ENCODE assay signal across 2 cellular contexts in the genomic region with DNA sequence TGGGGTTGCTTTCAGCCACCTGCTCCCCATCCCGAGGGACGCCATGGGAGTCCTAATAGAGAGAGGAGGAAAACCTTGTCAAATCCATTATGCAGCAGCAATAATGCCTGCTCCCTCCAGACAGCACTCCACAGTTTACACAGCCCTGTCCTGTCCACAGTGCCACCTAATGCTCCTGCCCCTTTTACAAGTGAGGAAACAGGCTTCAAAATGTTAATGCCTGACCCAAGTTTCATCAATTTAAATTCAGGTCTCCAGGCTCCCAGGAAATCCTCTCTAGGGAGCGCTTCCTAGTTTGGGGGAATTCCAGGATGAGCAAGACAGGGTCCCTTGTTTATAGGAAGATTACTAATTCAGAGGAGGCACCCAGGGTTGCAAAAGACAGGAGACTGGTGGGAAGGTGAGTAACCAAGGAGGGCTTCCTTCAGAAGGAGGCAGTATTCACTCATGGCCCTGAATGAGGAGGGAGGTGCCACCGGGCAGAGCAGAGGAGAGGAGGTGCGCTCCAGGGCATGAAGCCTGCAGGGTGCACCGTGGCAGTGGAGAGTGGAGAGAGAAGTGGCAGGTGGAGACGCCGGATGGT.
TF ChIP-seq lines count a peak whose summit lies in the region.

No MANE protein-coding gene starts in this region.

TF ChIP-seq in A549, 52 proteins besides CTCF, POLR2A, EP300 and RAD21:
- TF ChIP-seq ZFP36 (IDR thresholded peaks at IDR 0.05; ENCODE audit: borderline replicate concordance, partially characterized antibody) (peak; percentile 51), FOSL2 (IDR thresholded peaks at IDR 0.05) (no peak), FOSL2 (CRISPR knock-in tag; IDR thresholded peaks at IDR 0.05) (peak; percentile 50), HOXB5 (CRISPR knock-in tag; IDR thresholded peaks at IDR 0.05) (no peak), HOXB13 (CRISPR knock-in tag; IDR thresholded peaks at IDR 0.05; ENCODE audit: low read depth) (no peak), CEBPB (IDR thresholded peaks at IDR 0.05) (peak in 1 of 2 experiments; percentile 72; a peak in 2 of 4 replicates)

TF ChIP-seq in SK-N-SH, 30 proteins besides CTCF, POLR2A, EP300 and RAD21:
- TF ChIP-seq ELF1 (IDR thresholded peaks at IDR 0.05), result no peak
- TF ChIP-seq IRF3 (IDR thresholded peaks at IDR 0.05; ENCODE audit: low read depth, low read length), result no peak
- TF ChIP-seq POLR2AphosphoS5 (IDR thresholded peaks at IDR 0.05; ENCODE audit: low read depth, low read length), result no peak
- TF ChIP-seq CHD2 (IDR thresholded peaks at IDR 0.05; ENCODE audit: low read length, partially characterized antibody), result no peak
- no peak for TF ChIP-seq YY1 (IDR thresholded peaks at IDR 0.05; ENCODE audit: low read depth)
- TF ChIP-seq MEF2A (IDR thresholded peaks at IDR 0.05; ENCODE audit: borderline replicate concordance, low read depth), result no peak
- no peak for TF ChIP-seq ZBTB33 (IDR thresholded peaks at IDR 0.05; ENCODE audit: borderline replicate concordance, low read depth)
- TF ChIP-seq MAX (IDR thresholded peaks at IDR 0.05; ENCODE audit: low read depth), result no peak
- TF ChIP-seq MXI1 (IDR thresholded peaks at IDR 0.05; ENCODE audit: low read depth, low read length), result no peak
